Comparison of ENCODE assay signal across 9 cellular contexts in genomic region chr15:95326689-95327525, GRCh38.
DNase-seq lines count a peak whose midpoint lies in the region; FAIRE-seq and TF ChIP-seq lines count a peak whose summit lies in the region.
"Had no signal": no experiment of that assay in that cellular context is flagged by ENCODE, and none has a peak within 500 bp of the region (broad histone marks: within the 10 kb centered on the region; RNA-seq: fewer than 3 reads in every experiment).

No MANE protein-coding gene starts in this region.

- H3K36me3 ChIP-seq in endothelial cell of umbilical vein (ENCODE audit: control insufficient read depth in 2 of 2, extremely low read depth in 1 of 2, insufficient read depth in 2 of 2, low read length in 2 of 2) (no peaks in the 10 kb centered on the region), mesendoderm (ENCODE audit: control insufficient read depth, insufficient read depth, low read length) (no peaks in the 10 kb centered on the region)

- POLR2A ChIA-PET in endothelial cell of umbilical vein (lab: Charles Lee): interaction anchor here (1.5 to 2.3 kb wide), 3 partner anchors 23 to 1001 kb away, joined by 3 to 12 read pairs (median 8); no protein-coding TSS in a partner anchor

- H3K4me1 ChIP-seq in endothelial cell of umbilical vein (ENCODE audit: control insufficient read depth, extremely low read depth, insufficient read depth, low read length) (peaks cover 63% of the 10 kb centered on the region), mesendoderm (ENCODE audit: control insufficient read depth, low read depth, low read length) (no peaks in the 10 kb centered on the region)

- H3K9me3 ChIP-seq in endothelial cell of umbilical vein (replicated peaks; ENCODE audit: control insufficient read depth, insufficient read depth, low read length): no peaks in the 10 kb centered on the region

- no peaks in the 10 kb centered on the region for H3K9me3 Mint-ChIP-seq in type B pancreatic cell
- H3K9me3 Mint-ChIP-seq: activated CD4-positive, alpha-beta memory T cell treated with anti-CD3 and anti-CD28 coated beads for 36 hours had no signal

- WGBS in mesendoderm (ENCODE audit: extremely low coverage, insufficient coverage, low lambda C conversion rate): no CpG with 5 or more reads among the region's 66 CpGs

- no peak overlapping the region for H2AK5ac ChIP-seq in mesendoderm (ENCODE audit: low read length)

- DNase-seq in activated CD4-positive, alpha-beta T cell treated with anti-CD3 and anti-CD28 coated beads for 48 hours: peak; percentile 3
- no peak for DNase-seq in activated CD4-positive, alpha-beta T cell treated with anti-CD3 and anti-CD28 coated beads, Interleukin-2, amount 50 U/mL, for 4 hours
- DNase-seq in endothelial cell of umbilical vein (ENCODE audit: low read depth, low spot score): peak; percentile 75
- peak; percentile 17 for DNase-seq in mesendoderm
- DNase-seq in type B pancreatic cell (ENCODE audit: extremely low spot score, unreplicated experiment): peak; percentile 66
- DNase-seq in dedifferentiated amniotic fluid mesenchymal stem cell (ENCODE audit: extremely low spot score): no peak
- DNase-seq in SHP77 (lab: John Stamatoyannopoulos, UW): no peak
- DNase-seq in GF-D8 (lab: John Stamatoyannopoulos, UW): no peak
- DNase-seq: activated CD4-positive, alpha-beta memory T cell treated with anti-CD3 and anti-CD28 coated beads for 36 hours had no signal

- no peak overlapping the region for H3K18ac ChIP-seq in mesendoderm (ENCODE audit: low read length)

- dilution Hi-C loops in endothelial cell of umbilical vein (cut with MboI; ENCODE audit: extremely low pct_ligation_motif_present, low sequenced_read_pairs): no loop called here

- peak overlapping the region; percentile 56 for H3K27ac Mint-ChIP-seq in type B pancreatic cell
- H3K27ac Mint-ChIP-seq: activated CD4-positive, alpha-beta memory T cell treated with anti-CD3 and anti-CD28 coated beads for 36 hours had no signal

- H3K9ac ChIP-seq in endothelial cell of umbilical vein (replicated peaks; ENCODE audit: extremely low read depth, insufficient read depth, low read length): peak overlapping the region; percentile 98
- no peak overlapping the region for H3K9ac ChIP-seq in mesendoderm (ENCODE audit: low read length)

- H2BK5ac ChIP-seq in mesendoderm (ENCODE audit: low read length): no peak overlapping the region

- peak overlapping the region; percentile 90 for H3K4me3 Mint-ChIP-seq in type B pancreatic cell
- H3K4me3 Mint-ChIP-seq: activated CD4-positive, alpha-beta memory T cell treated with anti-CD3 and anti-CD28 coated beads for 36 hours had no signal

- CTCF ChIA-PET in endothelial cell of umbilical vein (lab: Charles Lee): interaction anchor here (0.8 to 2.2 kb wide), 6 partner anchors 17 to 1258 kb away, joined by 3 to 10 read pairs (median 3); no protein-coding TSS in a partner anchor

- intact Hi-C loops in endothelial cell of umbilical vein (cut with micrococcal nuclease): loop anchor here (1.0 to 2.0 kb wide), 11 partner anchors 38 to 1018 kb away; no protein-coding TSS in a partner anchor

- no peak for FAIRE-seq in endothelial cell of umbilical vein (lab: Jason Lieb, UNC)

- H3K4me2 ChIP-seq in endothelial cell of umbilical vein (ENCODE audit: insufficient read depth, low read length) (peak overlapping the region; percentile 83), mesendoderm (ENCODE audit: low read length) (peak overlapping the region; percentile 55)

- peak overlapping the region; percentile 50 for H3K56ac ChIP-seq in mesendoderm (ENCODE audit: low read length)

- H2AFZ ChIP-seq in endothelial cell of umbilical vein (ENCODE audit: low read depth, low read length): peak overlapping the region; percentile 5

- H3K27me3 Mint-ChIP-seq in type B pancreatic cell: peaks cover 32% of the 10 kb centered on the region

- no peak overlapping the region for H2BK15ac ChIP-seq in mesendoderm (replicated peaks; ENCODE audit: low read depth)

- TF ChIP-seq CTCF in endothelial cell of umbilical vein (IDR thresholded peaks at IDR 0.05; ENCODE audit: extremely low read depth in 1 of 2, insufficient read depth in 1 of 2, low read depth in 1 of 2, low read length in 2 of 2): peak in 1 of 2 donors; percentile 0
- TF ChIP-seq CTCF in type B pancreatic cell (conservative IDR thresholded peaks at IDR 0.05): no peak

- H3K4me1 Mint-ChIP-seq in type B pancreatic cell (ENCODE audit: unreplicated experiment): peaks cover 7% of the 10 kb centered on the region

- H3K36me3 Mint-ChIP-seq in type B pancreatic cell: no peaks in the 10 kb centered on the region
- H3K36me3 Mint-ChIP-seq: activated CD4-positive, alpha-beta memory T cell treated with anti-CD3 and anti-CD28 coated beads for 36 hours had no signal

- peak overlapping the region; percentile 98 for H3K27ac ChIP-seq in endothelial cell of umbilical vein (ENCODE audit: insufficient read depth, low read depth, low read length)
- H3K27ac ChIP-seq in mesendoderm (ENCODE audit: low read depth, low read length): no peak overlapping the region

- peak overlapping the region; percentile 64 to 81 (median 65) for H3K4me3 ChIP-seq in endothelial cell of umbilical vein (replicated peaks in 1 of 3; ENCODE audit: insufficient read depth in 1 of 3, low read depth in 1 of 3, low read length in 3 of 3)
- no peak overlapping the region for H3K4me3 ChIP-seq in mesendoderm (ENCODE audit: low read length)

- H3K79me2 ChIP-seq in endothelial cell of umbilical vein (ENCODE audit: control insufficient read depth, insufficient read depth, low read length) (peaks cover 41% of the 10 kb centered on the region), mesendoderm (ENCODE audit: control insufficient read depth, insufficient read depth, low read length) (no peaks in the 10 kb centered on the region)

- no peak overlapping the region for H4K5ac ChIP-seq in mesendoderm (ENCODE audit: low read length)

- TF ChIP-seq POLR2A in endothelial cell of umbilical vein (IDR thresholded peaks at IDR 0.05; ENCODE audit: low read depth, low read length): no peak

- no TSS peak for BruUV-seq in endothelial cell of umbilical vein (replicated peaks; lab: Mats Ljungman, UMichigan)

- no peak overlapping the region for H3K23ac ChIP-seq in mesendoderm (ENCODE audit: low read length)

- H3K27me3 ChIP-seq in endothelial cell of umbilical vein (ENCODE audit: control insufficient read depth in 2 of 2, insufficient read depth in 2 of 2, low read length in 2 of 2) (no peaks in the 10 kb centered on the region), mesendoderm (ENCODE audit: insufficient read depth, low read length, poor library complexity) (no peaks in the 10 kb centered on the region)

- H2BK120ac ChIP-seq in mesendoderm (ENCODE audit: low read depth, low read length): no peak overlapping the region

- no peaks in the 10 kb centered on the region for H4K20me1 ChIP-seq in endothelial cell of umbilical vein (replicated peaks; ENCODE audit: control insufficient read depth, extremely low read depth, insufficient read depth, low read length)

- H3K79me1 ChIP-seq in mesendoderm (ENCODE audit: low read length): no peaks in the 10 kb centered on the region

- H3K4ac ChIP-seq in mesendoderm (ENCODE audit: low read depth, low read length): no peak overlapping the region

- no peaks in the 10 kb centered on the region for H3K9me1 ChIP-seq in endothelial cell of umbilical vein (replicated peaks; ENCODE audit: control insufficient read depth, extremely low read depth, insufficient read depth, low read length)

- no peak overlapping the region for H4K8ac ChIP-seq in mesendoderm (ENCODE audit: low read depth, low read length)

TF ChIP-seq in endothelial cell of umbilical vein, 7 proteins besides CTCF, POLR2A, EP300 and RAD21:
- TF ChIP-seq EZH2 (IDR thresholded peaks at IDR 0.05; ENCODE audit: borderline replicate concordance, low read depth, low read length, severe bottlenecking) (no peak), GATA2 (IDR thresholded peaks at IDR 0.05; ENCODE audit: insufficient read depth, insufficient read length, low read depth, low read length) (peak; percentile 40)

Comparison
In these comparisons a context has a peak if more than half of its experiments do, and no peak if none do; other contexts are left out.
1. DNase-seq: peak in activated CD4-positive, alpha-beta T cell treated with anti-CD3 and anti-CD28 coated beads for 48 hours (single experiment), endothelial cell of umbilical vein (single experiment), mesendoderm (single experiment) and type B pancreatic cell (single experiment); none in activated CD4-positive, alpha-beta T cell treated with anti-CD3 and anti-CD28 coated beads, Interleukin-2, amount 50 U/mL, for 4 hours (0 of 2), dedifferentiated amniotic fluid mesenchymal stem cell (single experiment), SHP77 (0 of 2) and GF-D8 (single experiment).